Comparison of ENCODE assay signal across 8 cellular contexts in the genomic region with DNA sequence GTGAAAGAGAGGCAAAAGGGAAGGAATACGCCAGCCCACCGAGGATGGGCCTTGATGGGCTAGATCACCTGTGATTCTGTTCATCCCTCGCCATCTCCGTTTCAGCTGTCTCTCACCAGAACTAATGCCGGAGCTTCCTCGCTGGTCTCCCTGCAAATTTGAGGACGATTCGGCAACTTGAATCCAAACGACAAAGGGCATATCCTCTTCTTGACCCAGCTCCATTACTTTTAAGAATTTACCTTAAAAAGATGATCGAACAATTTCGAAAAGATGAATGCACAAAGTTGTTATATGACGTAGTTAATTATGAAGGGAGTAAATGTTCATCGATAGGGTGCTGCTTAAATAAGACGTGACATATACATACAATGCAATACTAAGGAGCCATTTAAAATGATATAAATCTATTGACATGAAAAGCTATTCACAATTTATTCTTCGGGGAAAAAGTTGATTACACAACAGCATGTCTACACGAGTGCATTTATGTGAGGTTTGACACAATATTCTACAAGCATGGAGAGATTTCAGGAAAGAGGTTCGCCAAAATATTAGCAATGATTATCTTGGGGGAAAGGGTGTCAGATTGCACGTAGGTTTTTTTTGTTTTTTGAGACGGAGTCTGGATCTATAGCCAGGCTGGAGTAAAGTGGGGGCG. TPM values are rescaled to one million over a fixed set of nuclear protein-coding genes. Genes with fewer than 3 reads are reported as not detected.
A peak's percentile ranks its signal among the peaks of the same experiment; 100 is the strongest.
DNase-seq lines count a peak whose midpoint lies in the region; TF ChIP-seq lines count a peak whose summit lies in the region.

No MANE protein-coding gene starts in this region.

- peak overlapping the region; percentile 84 for H3K4me3 ChIP-seq in choroid plexus epithelial cell (ENCODE audit: low read depth, low read length)

- H3K4me3 Mint-ChIP-seq in IgD-negative memory B cell (peak overlapping the region; percentile 95 to 99 (median 97)), nephron progenitor cell (peak overlapping the region; percentile 96)

- DNase-seq in NCI-H345 treated with DMSO at 0.1 percent for 48 hours (lab: John Stamatoyannopoulos, UW; ENCODE audit: unreplicated experiment), result peak; percentile 58
- DNase-seq in NCI-H345 (lab: John Stamatoyannopoulos, UW), result no peak
- no peak for DNase-seq in choroid plexus epithelial cell (ENCODE audit: low read depth)
- DNase-seq in nephron progenitor cell, result no peak
- no peak for DNase-seq in DMS53 treated with DMSO at 0.1 percent for 48 hours (lab: John Stamatoyannopoulos, UW; ENCODE audit: unreplicated experiment)
- no peak for DNase-seq in NCI-H1048 (lab: John Stamatoyannopoulos, UW)
- DNase-seq in stimulated activated naive CD4-positive, alpha-beta T cell (lab: John Stamatoyannopoulos, UW), result no peak

- H3K27me3 Mint-ChIP-seq in IgD-negative memory B cell (no peaks in the 10 kb centered on the region), nephron progenitor cell (ENCODE audit: low read depth, poor library complexity) (no peaks in the 10 kb centered on the region)

- H3K4me1 Mint-ChIP-seq in IgD-negative memory B cell, result peaks cover 10 to 24% (median 21%) of the 10 kb centered on the region in 3 donors
- H3K4me1 Mint-ChIP-seq in nephron progenitor cell, result peaks cover 59% of the 10 kb centered on the region

- no peak for TF ChIP-seq CTCF in choroid plexus epithelial cell (conservative IDR thresholded peaks at IDR 0.05; ENCODE audit: low read depth, low read length)
- no peak for TF ChIP-seq CTCF in nephron progenitor cell (IDR thresholded peaks at IDR 0.05)

- H3K27ac Mint-ChIP-seq in IgD-negative memory B cell (peak overlapping the region; percentile 89 to 95 (median 91)), nephron progenitor cell (peak overlapping the region; percentile 61)

- H3K9me3 Mint-ChIP-seq in IgD-negative memory B cell, result no peaks in the 10 kb centered on the region
- H3K9me3 Mint-ChIP-seq in nephron progenitor cell, result no peaks in the 10 kb centered on the region

- H3K36me3 Mint-ChIP-seq in IgD-negative memory B cell (no peaks in the 10 kb centered on the region), nephron progenitor cell (ENCODE audit: low read depth) (no peaks in the 10 kb centered on the region)

RNA-seq across cellular contexts. Expression of a gene that starts 0.9 kb away (rescaled TPM):
- 2.6 TPM for polyA plus RNA-seq in IgD-negative memory B cell

RNA-seq across cellular contexts. Expression of a gene that starts 47.5 kb away (rescaled TPM):
- 50.3 TPM for polyA plus RNA-seq in IgD-negative memory B cell
